ENCODE assay signal across 2 cellular contexts in the genomic region with DNA sequence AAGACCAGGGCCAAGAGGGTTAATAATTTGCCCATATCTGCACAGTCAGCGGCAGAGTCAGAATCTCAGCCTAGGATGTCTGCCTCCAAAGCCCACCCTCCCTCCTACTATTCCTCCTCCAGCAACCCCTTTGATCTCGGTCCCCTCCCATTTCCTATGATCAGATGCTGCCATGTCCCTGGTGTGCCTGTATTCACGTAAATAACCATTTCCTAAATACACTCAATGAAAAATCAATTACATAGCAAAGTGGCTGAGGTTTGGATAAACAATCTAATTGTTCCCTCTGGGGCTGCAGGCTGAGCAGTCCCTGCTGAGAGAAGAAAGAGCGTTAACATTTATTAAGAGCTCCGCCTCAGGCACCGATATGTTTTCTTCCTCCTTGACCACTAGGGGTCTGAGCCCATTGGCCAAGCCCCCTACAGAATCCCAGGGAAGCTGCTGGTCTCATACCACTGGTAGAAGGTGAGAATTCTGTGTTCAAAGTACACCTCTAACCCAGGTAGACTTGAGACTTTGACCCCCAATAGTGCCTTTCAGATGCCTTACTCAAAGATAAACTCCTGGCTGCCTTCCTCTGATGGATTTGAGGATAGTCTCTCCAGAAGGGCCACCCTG.
TF ChIP-seq lines count a peak whose summit lies in the region.

No MANE protein-coding gene starts in this region.

TF ChIP-seq in GM23338, 12 proteins besides CTCF, POLR2A, EP300 and RAD21 (continued from another document):
- TF ChIP-seq, protein P1, sequence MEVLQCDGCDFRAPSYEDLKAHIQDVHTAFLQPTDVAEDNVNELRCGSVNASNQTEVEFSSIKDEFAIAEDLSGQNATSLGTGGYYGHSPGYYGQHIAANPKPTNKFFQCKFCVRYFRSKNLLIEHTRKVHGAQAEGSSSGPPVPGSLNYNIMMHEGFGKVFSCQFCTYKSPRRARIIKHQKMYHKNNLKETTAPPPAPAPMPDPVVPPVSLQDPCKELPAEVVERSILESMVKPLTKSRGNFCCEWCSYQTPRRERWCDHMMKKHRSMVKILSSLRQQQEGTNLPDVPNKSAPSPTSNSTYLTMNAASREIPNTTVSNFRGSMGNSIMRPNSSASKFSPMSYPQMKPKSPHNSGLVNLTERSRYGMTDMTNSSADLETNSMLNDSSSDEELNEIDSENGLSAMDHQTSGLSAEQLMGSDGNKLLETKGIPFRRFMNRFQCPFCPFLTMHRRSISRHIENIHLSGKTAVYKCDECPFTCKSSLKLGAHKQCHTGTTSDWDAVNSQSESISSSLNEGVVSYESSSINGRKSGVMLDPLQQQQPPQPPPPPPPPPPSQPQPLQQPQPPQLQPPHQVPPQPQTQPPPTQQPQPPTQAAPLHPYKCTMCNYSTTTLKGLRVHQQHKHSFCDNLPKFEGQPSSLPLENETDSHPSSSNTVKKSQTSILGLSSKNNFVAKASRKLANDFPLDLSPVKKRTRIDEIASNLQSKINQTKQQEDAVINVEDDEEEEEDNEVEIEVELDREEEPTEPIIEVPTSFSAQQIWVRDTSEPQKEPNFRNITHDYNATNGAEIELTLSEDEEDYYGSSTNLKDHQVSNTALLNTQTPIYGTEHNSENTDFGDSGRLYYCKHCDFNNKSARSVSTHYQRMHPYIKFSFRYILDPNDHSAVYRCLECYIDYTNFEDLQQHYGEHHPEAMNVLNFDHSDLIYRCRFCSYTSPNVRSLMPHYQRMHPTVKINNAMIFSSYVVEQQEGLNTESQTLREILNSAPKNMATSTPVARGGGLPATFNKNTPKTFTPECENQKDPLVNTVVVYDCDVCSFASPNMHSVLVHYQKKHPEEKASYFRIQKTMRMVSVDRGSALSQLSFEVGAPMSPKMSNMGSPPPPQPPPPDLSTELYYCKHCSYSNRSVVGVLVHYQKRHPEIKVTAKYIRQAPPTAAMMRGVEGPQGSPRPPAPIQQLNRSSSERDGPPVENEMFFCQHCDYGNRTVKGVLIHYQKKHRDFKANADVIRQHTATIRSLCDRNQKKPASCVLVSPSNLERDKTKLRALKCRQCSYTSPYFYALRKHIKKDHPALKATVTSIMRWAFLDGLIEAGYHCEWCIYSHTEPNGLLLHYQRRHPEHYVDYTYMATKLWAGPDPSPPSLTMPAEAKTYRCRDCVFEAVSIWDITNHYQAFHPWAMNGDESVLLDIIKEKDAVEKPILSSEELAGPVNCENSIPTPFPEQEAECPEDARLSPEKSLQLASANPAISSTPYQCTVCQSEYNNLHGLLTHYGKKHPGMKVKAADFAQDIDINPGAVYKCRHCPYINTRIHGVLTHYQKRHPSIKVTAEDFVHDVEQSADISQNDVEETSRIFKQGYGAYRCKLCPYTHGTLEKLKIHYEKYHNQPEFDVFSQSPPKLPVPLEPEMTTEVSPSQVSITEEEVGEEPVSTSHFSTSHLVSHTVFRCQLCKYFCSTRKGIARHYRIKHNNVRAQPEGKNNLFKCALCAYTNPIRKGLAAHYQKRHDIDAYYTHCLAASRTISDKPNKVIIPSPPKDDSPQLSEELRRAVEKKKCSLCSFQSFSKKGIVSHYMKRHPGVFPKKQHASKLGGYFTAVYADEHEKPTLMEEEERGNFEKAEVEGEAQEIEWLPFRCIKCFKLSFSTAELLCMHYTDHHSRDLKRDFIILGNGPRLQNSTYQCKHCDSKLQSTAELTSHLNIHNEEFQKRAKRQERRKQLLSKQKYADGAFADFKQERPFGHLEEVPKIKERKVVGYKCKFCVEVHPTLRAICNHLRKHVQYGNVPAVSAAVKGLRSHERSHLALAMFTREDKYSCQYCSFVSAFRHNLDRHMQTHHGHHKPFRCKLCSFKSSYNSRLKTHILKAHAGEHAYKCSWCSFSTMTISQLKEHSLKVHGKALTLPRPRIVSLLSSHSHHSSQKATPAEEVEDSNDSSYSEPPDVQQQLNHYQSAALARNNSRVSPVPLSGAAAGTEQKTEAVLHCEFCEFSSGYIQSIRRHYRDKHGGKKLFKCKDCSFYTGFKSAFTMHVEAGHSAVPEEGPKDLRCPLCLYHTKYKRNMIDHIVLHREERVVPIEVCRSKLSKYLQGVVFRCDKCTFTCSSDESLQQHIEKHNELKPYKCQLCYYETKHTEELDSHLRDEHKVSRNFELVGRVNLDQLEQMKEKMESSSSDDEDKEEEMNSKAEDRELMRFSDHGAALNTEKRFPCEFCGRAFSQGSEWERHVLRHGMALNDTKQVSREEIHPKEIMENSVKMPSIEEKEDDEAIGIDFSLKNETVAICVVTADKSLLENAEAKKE (CRISPR knock-in tag; IDR thresholded peaks at IDR 0.05) = no peak
- TF ChIP-seq JUNB (IDR thresholded peaks at IDR 0.05; ENCODE audit: unreplicated experiment) (no peak), STAT1 (IDR thresholded peaks at IDR 0.05; ENCODE audit: unreplicated experiment) (no peak)
TF ChIP-seq in GM23338: peak in this region for 1.

TF ChIP-seq in neural cell, 6 proteins besides CTCF, POLR2A, EP300 and RAD21 (continued from another document):
- TF ChIP-seq, protein P2, sequence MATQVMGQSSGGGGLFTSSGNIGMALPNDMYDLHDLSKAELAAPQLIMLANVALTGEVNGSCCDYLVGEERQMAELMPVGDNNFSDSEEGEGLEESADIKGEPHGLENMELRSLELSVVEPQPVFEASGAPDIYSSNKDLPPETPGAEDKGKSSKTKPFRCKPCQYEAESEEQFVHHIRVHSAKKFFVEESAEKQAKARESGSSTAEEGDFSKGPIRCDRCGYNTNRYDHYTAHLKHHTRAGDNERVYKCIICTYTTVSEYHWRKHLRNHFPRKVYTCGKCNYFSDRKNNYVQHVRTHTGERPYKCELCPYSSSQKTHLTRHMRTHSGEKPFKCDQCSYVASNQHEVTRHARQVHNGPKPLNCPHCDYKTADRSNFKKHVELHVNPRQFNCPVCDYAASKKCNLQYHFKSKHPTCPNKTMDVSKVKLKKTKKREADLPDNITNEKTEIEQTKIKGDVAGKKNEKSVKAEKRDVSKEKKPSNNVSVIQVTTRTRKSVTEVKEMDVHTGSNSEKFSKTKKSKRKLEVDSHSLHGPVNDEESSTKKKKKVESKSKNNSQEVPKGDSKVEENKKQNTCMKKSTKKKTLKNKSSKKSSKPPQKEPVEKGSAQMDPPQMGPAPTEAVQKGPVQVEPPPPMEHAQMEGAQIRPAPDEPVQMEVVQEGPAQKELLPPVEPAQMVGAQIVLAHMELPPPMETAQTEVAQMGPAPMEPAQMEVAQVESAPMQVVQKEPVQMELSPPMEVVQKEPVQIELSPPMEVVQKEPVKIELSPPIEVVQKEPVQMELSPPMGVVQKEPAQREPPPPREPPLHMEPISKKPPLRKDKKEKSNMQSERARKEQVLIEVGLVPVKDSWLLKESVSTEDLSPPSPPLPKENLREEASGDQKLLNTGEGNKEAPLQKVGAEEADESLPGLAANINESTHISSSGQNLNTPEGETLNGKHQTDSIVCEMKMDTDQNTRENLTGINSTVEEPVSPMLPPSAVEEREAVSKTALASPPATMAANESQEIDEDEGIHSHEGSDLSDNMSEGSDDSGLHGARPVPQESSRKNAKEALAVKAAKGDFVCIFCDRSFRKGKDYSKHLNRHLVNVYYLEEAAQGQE (IDR thresholded peaks at IDR 0.05; ENCODE audit: borderline replicate concordance) = no peak
- TF ChIP-seq SMC3 (conservative IDR thresholded peaks at IDR 0.05; ENCODE audit: poor library complexity) = no peak
- TF ChIP-seq EZH2 (IDR thresholded peaks at IDR 0.05; ENCODE audit: borderline replicate concordance, insufficient read depth, low read length, poor library complexity, severe bottlenecking) = no peak
- no peak for TF ChIP-seq MXI1 (conservative IDR thresholded peaks at IDR 0.05; ENCODE audit: poor library complexity, severe bottlenecking)
